ENCODE assay signal across 12 cellular contexts in the genomic region with DNA sequence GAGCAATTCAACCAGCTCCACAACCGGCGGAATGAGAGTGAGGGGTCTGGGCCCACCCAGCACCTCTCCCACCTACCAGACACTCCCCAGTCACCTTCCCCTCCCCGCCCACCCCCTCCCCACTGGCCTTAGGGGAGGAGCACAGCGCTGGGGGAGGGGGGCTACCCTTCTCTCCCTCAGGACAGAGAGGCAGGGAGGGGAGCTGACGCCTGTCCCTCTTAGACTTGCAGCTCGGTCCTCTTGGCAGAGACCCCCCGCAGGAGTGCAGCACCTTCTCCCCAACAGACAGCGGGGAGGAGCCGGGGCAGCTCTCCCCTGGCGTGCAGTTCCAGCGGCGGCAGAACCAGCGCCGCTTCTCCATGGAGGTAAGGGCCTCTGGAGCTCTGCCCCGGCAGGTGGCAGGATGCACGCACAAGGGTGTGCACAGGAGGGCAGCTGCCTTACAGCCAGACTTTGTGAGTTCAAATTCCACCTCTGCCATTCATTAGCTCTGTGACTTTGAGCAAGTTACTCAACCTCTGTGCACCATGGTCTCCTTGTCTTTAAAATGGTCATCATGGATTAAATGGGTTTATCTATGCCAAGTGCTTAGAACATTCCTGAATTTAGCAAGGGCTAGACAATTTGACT. TPM values are rescaled to one million over a fixed set of nuclear protein-coding genes. Genes with fewer than 3 reads are reported as not detected.
DNase-seq lines count a peak whose midpoint lies in the region; ATAC-seq and TF ChIP-seq lines count a peak whose summit lies in the region.
"Had no signal": no experiment of that assay in that cellular context is flagged by ENCODE, and none has a peak within 500 bp of the region (broad histone marks: within the 10 kb centered on the region; RNA-seq: fewer than 3 reads in every experiment).

No MANE protein-coding gene starts in this region.

- H3K9me3 ChIP-seq in osteoblast (ENCODE audit: low read depth, low read length) = no peaks in the 10 kb centered on the region
- H3K9me3 ChIP-seq in colonic mucosa = no peaks in the 10 kb centered on the region
- H3K9me3 ChIP-seq: A549 had no signal

- no peaks in the 10 kb centered on the region for H3K4me1 ChIP-seq in osteoblast (ENCODE audit: insufficient read depth, low read length)
- peaks cover 7% of the 10 kb centered on the region for H3K4me1 ChIP-seq in colonic mucosa

- H3K27ac Mint-ChIP-seq in stimulated activated naive CD8-positive, alpha-beta T cell treated with anti-CD3 and anti-CD28 coated beads, Interleukin-15, amount 100 ng/mL, for 72 hours = no peak overlapping the region
- H3K27ac Mint-ChIP-seq: B cell, CD14-positive monocyte had no signal

- H3K9ac ChIP-seq in colonic mucosa (ENCODE audit: low read depth in 2 of 2, low read length in 2 of 2) = no peak overlapping the region
- H3K9ac ChIP-seq: KMS-11 had no signal

- H2AFZ ChIP-seq in osteoblast (ENCODE audit: low read length) = no peak overlapping the region

- no peaks in the 10 kb centered on the region for H3K4me1 Mint-ChIP-seq in stimulated activated naive CD8-positive, alpha-beta T cell treated with anti-CD3 and anti-CD28 coated beads, Interleukin-15, amount 100 ng/mL, for 72 hours
- H3K4me1 Mint-ChIP-seq: B cell had no signal

- no peaks in the 10 kb centered on the region for H4K20me1 ChIP-seq in osteoblast (ENCODE audit: insufficient read depth, low read length)

- no peak overlapping the region for H3K4me3 ChIP-seq in osteoblast (ENCODE audit: insufficient read depth, low read length)
- H3K4me3 ChIP-seq in colonic mucosa = no peak overlapping the region
- H3K4me3 ChIP-seq: A549 had no signal

- H3K36me3 ChIP-seq in osteoblast (ENCODE audit: insufficient read depth, low read length) = no peaks in the 10 kb centered on the region
- H3K36me3 ChIP-seq in colonic mucosa = no peaks in the 10 kb centered on the region

- no peak overlapping the region for H3K4me2 ChIP-seq in osteoblast (ENCODE audit: insufficient read depth, low read length)
- H3K4me2 ChIP-seq: A549, KMS-11 had no signal

- intact Hi-C loops in colonic mucosa (cut with DNase I) = loop anchor here (10.0 kb wide), 1 partner anchor 129 kb away; no protein-coding TSS in a partner anchor

- H3K27ac ChIP-seq in cingulate gyrus (ENCODE audit: low read depth, low read length) (peak overlapping the region; percentile 89), osteoblast (ENCODE audit: low read depth, low read length) (no peak overlapping the region), colonic mucosa (no peak overlapping the region)
- H3K27ac ChIP-seq: A549, KMS-11 had no signal

- H3K27me3 ChIP-seq in osteoblast (ENCODE audit: insufficient read depth, low read length) (peaks cover 14% of the 10 kb centered on the region), colonic mucosa (no peaks in the 10 kb centered on the region)

- no peak for TF ChIP-seq CTCF in osteoblast (IDR thresholded peaks at IDR 0.05; ENCODE audit: extremely low read depth, low read depth, low read length)
- TF ChIP-seq CTCF in colonic mucosa (IDR thresholded peaks at IDR 0.05) = no peak

- H3K9me3 Mint-ChIP-seq in stimulated activated naive CD8-positive, alpha-beta T cell treated with anti-CD3 and anti-CD28 coated beads, Interleukin-15, amount 100 ng/mL, for 72 hours = no peaks in the 10 kb centered on the region
- H3K9me3 Mint-ChIP-seq: H9 had no signal

- ATAC-seq in stimulated activated naive CD8-positive, alpha-beta T cell treated with anti-CD3 and anti-CD28 coated beads, Interleukin-15, amount 100 ng/mL, for 72 hours = peak; percentile 31
- no peak for ATAC-seq in stimulated activated naive CD8-positive, alpha-beta T cell treated with anti-CD3 and anti-CD28 coated beads, Interleukin-15, Interleukin-2, amounts not matched to agents 100 U/mL and 50 U/mL, for 24 hours

- no peak for DNase-seq in stimulated activated naive CD8-positive, alpha-beta T cell treated with anti-CD3 and anti-CD28 coated beads, Interleukin-15, amount 100 ng/mL, for 72 hours
- DNase-seq in stimulated activated naive CD8-positive, alpha-beta T cell treated with anti-CD3 and anti-CD28 coated beads, Interleukin-15, Interleukin-2, amounts not matched to agents 100 U/mL and 50 U/mL, for 24 hours = no peak
- DNase-seq in osteoblast (ENCODE audit: insufficient read length, low spot score, missing footprints) (peak; percentile 76), HK-2 (ENCODE audit: unreplicated experiment) (no peak), colonic mucosa (no peak), foreskin melanocyte (no peak)

- H3K4me3 Mint-ChIP-seq in stimulated activated naive CD8-positive, alpha-beta T cell treated with anti-CD3 and anti-CD28 coated beads, Interleukin-15, amount 100 ng/mL, for 72 hours = no peak overlapping the region
- H3K4me3 Mint-ChIP-seq: B cell, CD14-positive monocyte, H9 had no signal

- H3K27me3 Mint-ChIP-seq in stimulated activated naive CD8-positive, alpha-beta T cell treated with anti-CD3 and anti-CD28 coated beads, Interleukin-15, amount 100 ng/mL, for 72 hours = no peaks in the 10 kb centered on the region

- no peaks in the 10 kb centered on the region for H3K79me2 ChIP-seq in osteoblast (ENCODE audit: insufficient read depth, low read length)

RNA-seq across cellular contexts. Expression of gene CDK18, which starts 18.9 kb away (rescaled TPM):
- total RNA-seq in osteoblast (0.29 and 0.72 TPM in 2 replicates), colonic mucosa (10 to 100 TPM; 27.9 to 46.0 TPM)

Comparison
In these comparisons a context has a peak if more than half of its experiments do, and no peak if none do; other contexts are left out.
1. RNA of gene CDK18, which starts 18.9 kb away (total RNA-seq): 27.9 to 46.0 TPM in colonic mucosa; 0.29 to 0.72 TPM in osteoblast; every median in the first group is over 10 times any median in the second.